Comparison of ENCODE assay signal across 8 cellular contexts in the genomic region with DNA sequence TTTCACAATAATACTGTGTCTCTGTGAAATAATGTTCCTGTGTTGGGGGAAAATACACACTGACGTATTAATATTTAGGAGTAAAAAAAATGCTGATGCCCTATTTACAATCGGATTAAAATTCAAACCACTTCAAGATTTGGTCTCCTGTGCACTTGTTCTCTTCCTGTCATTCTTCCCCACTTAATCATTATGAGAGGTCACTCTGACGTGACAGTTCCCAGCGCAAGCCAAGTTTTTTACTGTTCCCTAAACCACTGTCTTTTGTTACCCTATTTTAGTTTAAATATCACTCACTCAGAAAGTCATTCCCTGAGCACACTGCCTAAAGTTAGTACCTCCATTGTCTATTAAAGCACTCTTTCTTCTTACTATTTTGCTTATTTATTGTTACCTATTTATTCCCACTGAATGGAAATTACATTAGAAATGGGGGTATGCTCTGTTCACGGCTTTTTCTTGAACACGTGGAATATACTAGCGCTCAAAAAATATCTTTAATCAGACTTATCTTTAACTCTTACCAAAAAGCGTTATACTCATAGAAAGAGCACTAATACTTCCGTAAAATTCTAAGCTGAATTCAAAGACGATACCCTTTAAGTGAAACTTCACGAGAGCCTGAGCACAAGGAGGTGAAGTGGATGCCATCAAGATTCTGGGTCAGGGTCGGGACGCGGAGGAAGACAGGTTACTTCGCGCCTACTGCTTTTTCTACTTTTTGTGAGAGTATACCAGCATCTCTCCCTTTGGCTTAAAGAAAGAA. TPM values are rescaled to one million over a fixed set of nuclear protein-coding genes. Genes with fewer than 3 reads are reported as not detected.
DNase-seq lines count a peak whose midpoint lies in the region; ATAC-seq and TF ChIP-seq lines count a peak whose summit lies in the region.

No MANE protein-coding gene starts in this region.

- H3K27ac ChIP-seq in HUES64 (ENCODE audit: low read depth, low read length) = peak overlapping the region; percentile 40
- H3K27ac ChIP-seq in SJCRH30 = peak overlapping the region; percentile 91; the same call in 1 of the 2 replicates

- H3K4me3 Mint-ChIP-seq in natural killer cell = peak overlapping the region; percentile 99

- no peaks in the 10 kb centered on the region for H3K36me3 Mint-ChIP-seq in natural killer cell

- H3K4me3 ChIP-seq in HUES64 (ENCODE audit: low read length) (peak overlapping the region; percentile 92), SJCRH30 (peak overlapping the region; percentile 90), epithelial cell of proximal tubule (ENCODE audit: low read depth, low read length) (peak overlapping the region; percentile 90)

- H3K4me1 ChIP-seq in HUES64 (ENCODE audit: insufficient read depth, low read length) (peaks cover 5% of the 10 kb centered on the region; the same call in 1 of the 2 replicates), SJCRH30 (peaks cover 6% of the 10 kb centered on the region; the same call in 1 of the 2 replicates)

- H3K27me3 Mint-ChIP-seq in natural killer cell (ENCODE audit: low read depth in 2 of 2) = no peaks in the 10 kb centered on the region

- H3K27ac Mint-ChIP-seq in natural killer cell = peak overlapping the region; percentile 95 to 99

- ATAC-seq in GM21619 (IDR thresholded peaks at IDR 0.05; ENCODE audit: unreplicated experiment) = peak; percentile 27
- peak; percentile 22 to 28 (median 25) for ATAC-seq in natural killer cell

- H3K9me3 ChIP-seq in HUES64 (ENCODE audit: insufficient read depth, low read depth, low read length) = no peaks in the 10 kb centered on the region
- no peaks in the 10 kb centered on the region for H3K9me3 ChIP-seq in SJCRH30 (replicated peaks)

- WGBS in HUES64 = 6% methylated on average over 15 of the region's 16 CpGs

- no peaks in the 10 kb centered on the region for H3K9me3 Mint-ChIP-seq in natural killer cell

- peaks cover 29 to 35% of the 10 kb centered on the region in 2 donors for H3K4me1 Mint-ChIP-seq in natural killer cell

- peak overlapping the region; percentile 84 for H3K9ac ChIP-seq in HUES64 (ENCODE audit: low read depth, low read length)

- intact Hi-C loops in natural killer cell (cut with micrococcal nuclease) = loop anchor here (1.0 to 10.0 kb wide), 4 partner anchors 44 to 183 kb away; a partner anchor contains a TSS

- no peak for TF ChIP-seq CTCF in epithelial cell of proximal tubule (conservative IDR thresholded peaks at IDR 0.05; ENCODE audit: low read depth, low read length)
- no peak for TF ChIP-seq CTCF in natural killer cell (IDR thresholded peaks at IDR 0.05)

- H3K27me3 ChIP-seq in HUES64 (ENCODE audit: insufficient read depth, low read length) (no peaks in the 10 kb centered on the region), SJCRH30 (no peaks in the 10 kb centered on the region)

- H3K36me3 ChIP-seq in HUES64 (ENCODE audit: insufficient read depth, low read length) (peaks cover 13% of the 10 kb centered on the region), SJCRH30 (no peaks in the 10 kb centered on the region)

- DNase-seq in GM03348 (ENCODE audit: low spot score) (peak; percentile 25), SJCRH30 (no peak), epithelial cell of proximal tubule (ENCODE audit: low read depth) (no peak), natural killer cell (no peak), occipital lobe (lab: John Stamatoyannopoulos, UW) (no peak), COR-L47 (lab: John Stamatoyannopoulos, UW) (no peak)

RNA-seq across cellular contexts. Expression of a gene that starts 0.7 kb away (rescaled TPM):
- polyA plus RNA-seq in HUES64 (2013, experiment 1 of 2) = 226 TPM
- polyA plus RNA-seq in HUES64 (2013, experiment 2 of 2) = 241 TPM
- 183 and 193 TPM in 2 replicates for total RNA-seq in SJCRH30 (2014; rRNA removed; shearing (Covaris generic))
- total RNA-seq in epithelial cell of proximal tubule (255 TPM in 2 replicates), natural killer cell (100 to 1,000 TPM; 107 to 120 (median 115) TPM), occipital lobe (42.9 TPM)

RNA-seq across cellular contexts. Expression of a gene that starts 44.0 kb away (rescaled TPM):
- 39.0 TPM for polyA plus RNA-seq in HUES64 (2013, experiment 1 of 2)
- 50.0 TPM for polyA plus RNA-seq in HUES64 (2013, experiment 2 of 2)
- 58.7 and 63.2 TPM in 2 replicates for total RNA-seq in SJCRH30 (2014; rRNA removed; shearing (Covaris generic))
- total RNA-seq in epithelial cell of proximal tubule (70.0 and 103 TPM in 2 replicates), natural killer cell (10 to 100 TPM; 58.0 to 61.0 (median 60.7) TPM), occipital lobe (144 TPM)

RNA-seq across cellular contexts. Expression of a gene that starts 54.4 kb away (rescaled TPM):
- polyA plus RNA-seq in HUES64 (2013, experiment 1 of 2) = 7.3 TPM
- 8.1 TPM for polyA plus RNA-seq in HUES64 (2013, experiment 2 of 2)
- total RNA-seq in SJCRH30 (2014; rRNA removed; shearing (Covaris generic)) = 11.0 and 12.7 TPM in 2 replicates
- 2.7 and 8.6 TPM in 2 replicates for total RNA-seq in epithelial cell of proximal tubule
- total RNA-seq in natural killer cell = 100 to 1,000 TPM in 1 of 3 donors, 10 to 100 TPM in 2; 89.3 to 113 (median 90.1) TPM
- 64.1 TPM for total RNA-seq in occipital lobe
